ENCODE assay signal across 1 cellular context in the genomic region with DNA sequence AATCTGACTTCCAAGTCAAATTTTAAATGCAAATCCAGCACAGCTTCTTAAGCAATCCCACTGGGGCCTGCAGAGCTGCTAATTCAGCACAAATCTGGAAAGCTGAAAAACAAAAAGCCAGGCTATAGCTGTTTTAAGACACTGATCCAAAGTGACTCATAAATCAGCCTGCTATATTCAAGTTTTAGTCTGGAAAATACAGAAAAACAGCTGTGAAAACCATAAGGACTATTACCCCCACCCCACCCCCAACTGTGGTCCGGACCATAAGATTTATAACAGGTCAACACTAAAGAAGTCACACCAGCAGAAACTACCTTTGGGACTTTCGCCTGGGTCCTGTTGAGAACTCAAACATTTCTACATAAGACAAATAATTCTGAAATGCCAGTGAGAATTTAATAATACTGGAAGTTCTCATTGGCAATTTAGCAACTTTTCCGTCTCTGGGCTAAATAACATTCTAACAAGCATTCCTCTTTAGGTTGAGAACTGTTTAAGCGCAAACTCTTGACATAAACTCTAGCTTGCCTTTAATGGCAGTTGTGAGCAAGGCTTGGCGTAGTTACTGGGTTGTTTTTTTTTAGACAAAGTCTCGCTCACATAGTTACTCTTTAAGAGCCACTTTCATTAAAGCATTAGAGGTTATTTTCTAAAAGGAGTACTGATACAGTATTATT.
TF ChIP-seq lines count a peak whose summit lies in the region.

No MANE protein-coding gene starts in this region.

TF ChIP-seq in HepG2, 621 proteins besides CTCF, POLR2A, EP300 and RAD21 (continued from another document):
- TF ChIP-seq, protein P1, sequence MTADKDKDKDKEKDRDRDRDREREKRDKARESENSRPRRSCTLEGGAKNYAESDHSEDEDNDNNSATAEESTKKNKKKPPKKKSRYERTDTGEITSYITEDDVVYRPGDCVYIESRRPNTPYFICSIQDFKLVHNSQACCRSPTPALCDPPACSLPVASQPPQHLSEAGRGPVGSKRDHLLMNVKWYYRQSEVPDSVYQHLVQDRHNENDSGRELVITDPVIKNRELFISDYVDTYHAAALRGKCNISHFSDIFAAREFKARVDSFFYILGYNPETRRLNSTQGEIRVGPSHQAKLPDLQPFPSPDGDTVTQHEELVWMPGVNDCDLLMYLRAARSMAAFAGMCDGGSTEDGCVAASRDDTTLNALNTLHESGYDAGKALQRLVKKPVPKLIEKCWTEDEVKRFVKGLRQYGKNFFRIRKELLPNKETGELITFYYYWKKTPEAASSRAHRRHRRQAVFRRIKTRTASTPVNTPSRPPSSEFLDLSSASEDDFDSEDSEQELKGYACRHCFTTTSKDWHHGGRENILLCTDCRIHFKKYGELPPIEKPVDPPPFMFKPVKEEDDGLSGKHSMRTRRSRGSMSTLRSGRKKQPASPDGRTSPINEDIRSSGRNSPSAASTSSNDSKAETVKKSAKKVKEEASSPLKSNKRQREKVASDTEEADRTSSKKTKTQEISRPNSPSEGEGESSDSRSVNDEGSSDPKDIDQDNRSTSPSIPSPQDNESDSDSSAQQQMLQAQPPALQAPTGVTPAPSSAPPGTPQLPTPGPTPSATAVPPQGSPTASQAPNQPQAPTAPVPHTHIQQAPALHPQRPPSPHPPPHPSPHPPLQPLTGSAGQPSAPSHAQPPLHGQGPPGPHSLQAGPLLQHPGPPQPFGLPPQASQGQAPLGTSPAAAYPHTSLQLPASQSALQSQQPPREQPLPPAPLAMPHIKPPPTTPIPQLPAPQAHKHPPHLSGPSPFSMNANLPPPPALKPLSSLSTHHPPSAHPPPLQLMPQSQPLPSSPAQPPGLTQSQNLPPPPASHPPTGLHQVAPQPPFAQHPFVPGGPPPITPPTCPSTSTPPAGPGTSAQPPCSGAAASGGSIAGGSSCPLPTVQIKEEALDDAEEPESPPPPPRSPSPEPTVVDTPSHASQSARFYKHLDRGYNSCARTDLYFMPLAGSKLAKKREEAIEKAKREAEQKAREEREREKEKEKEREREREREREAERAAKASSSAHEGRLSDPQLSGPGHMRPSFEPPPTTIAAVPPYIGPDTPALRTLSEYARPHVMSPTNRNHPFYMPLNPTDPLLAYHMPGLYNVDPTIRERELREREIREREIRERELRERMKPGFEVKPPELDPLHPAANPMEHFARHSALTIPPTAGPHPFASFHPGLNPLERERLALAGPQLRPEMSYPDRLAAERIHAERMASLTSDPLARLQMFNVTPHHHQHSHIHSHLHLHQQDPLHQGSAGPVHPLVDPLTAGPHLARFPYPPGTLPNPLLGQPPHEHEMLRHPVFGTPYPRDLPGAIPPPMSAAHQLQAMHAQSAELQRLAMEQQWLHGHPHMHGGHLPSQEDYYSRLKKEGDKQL (CRISPR knock-in tag; IDR thresholded peaks at IDR 0.05; ENCODE audit: low read depth), result no peak
- no peak for TF ChIP-seq ZFP36L1 (CRISPR knock-in tag; IDR thresholded peaks at IDR 0.05)
- TF ChIP-seq ZFP36 (IDR thresholded peaks at IDR 0.05; ENCODE audit: borderline replicate concordance, low read depth, low read length, partially characterized antibody), result no peak
- no peak for TF ChIP-seq ZHX2 (IDR thresholded peaks at IDR 0.05; ENCODE audit: low read depth)
- TF ChIP-seq ZHX2 (CRISPR knock-in tag; IDR thresholded peaks at IDR 0.05; ENCODE audit: borderline replicate concordance), result no peak
- no peak for TF ChIP-seq AHR (CRISPR knock-in tag; IDR thresholded peaks at IDR 0.05)
- TF ChIP-seq, protein P2, sequence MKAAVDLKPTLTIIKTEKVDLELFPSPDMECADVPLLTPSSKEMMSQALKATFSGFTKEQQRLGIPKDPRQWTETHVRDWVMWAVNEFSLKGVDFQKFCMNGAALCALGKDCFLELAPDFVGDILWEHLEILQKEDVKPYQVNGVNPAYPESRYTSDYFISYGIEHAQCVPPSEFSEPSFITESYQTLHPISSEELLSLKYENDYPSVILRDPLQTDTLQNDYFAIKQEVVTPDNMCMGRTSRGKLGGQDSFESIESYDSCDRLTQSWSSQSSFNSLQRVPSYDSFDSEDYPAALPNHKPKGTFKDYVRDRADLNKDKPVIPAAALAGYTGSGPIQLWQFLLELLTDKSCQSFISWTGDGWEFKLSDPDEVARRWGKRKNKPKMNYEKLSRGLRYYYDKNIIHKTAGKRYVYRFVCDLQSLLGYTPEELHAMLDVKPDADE (CRISPR knock-in tag; IDR thresholded peaks at IDR 0.05), result no peak
- no peak for TF ChIP-seq SCMH1 (CRISPR knock-in tag; IDR thresholded peaks at IDR 0.05; ENCODE audit: borderline replicate concordance)
- TF ChIP-seq NR1H2 (CRISPR knock-in tag; IDR thresholded peaks at IDR 0.05; ENCODE audit: borderline replicate concordance, low read depth), result no peak
- TF ChIP-seq ZNF891 (CRISPR knock-in tag; IDR thresholded peaks at IDR 0.05), result no peak
- TF ChIP-seq, protein P3, sequence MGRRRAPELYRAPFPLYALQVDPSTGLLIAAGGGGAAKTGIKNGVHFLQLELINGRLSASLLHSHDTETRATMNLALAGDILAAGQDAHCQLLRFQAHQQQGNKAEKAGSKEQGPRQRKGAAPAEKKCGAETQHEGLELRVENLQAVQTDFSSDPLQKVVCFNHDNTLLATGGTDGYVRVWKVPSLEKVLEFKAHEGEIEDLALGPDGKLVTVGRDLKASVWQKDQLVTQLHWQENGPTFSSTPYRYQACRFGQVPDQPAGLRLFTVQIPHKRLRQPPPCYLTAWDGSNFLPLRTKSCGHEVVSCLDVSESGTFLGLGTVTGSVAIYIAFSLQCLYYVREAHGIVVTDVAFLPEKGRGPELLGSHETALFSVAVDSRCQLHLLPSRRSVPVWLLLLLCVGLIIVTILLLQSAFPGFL (CRISPR knock-in tag; IDR thresholded peaks at IDR 0.05), result no peak
- no peak for TF ChIP-seq ZMAT5 (CRISPR knock-in tag; IDR thresholded peaks at IDR 0.05; ENCODE audit: borderline replicate concordance, low read depth)
- TF ChIP-seq FOXO1 (CRISPR knock-in tag; IDR thresholded peaks at IDR 0.05), result no peak
